In genomic region chr7:66146701-66147100, GRCh38 we compare ENCODE assay signal across 14 cellular contexts. TPM values are rescaled to one million over a fixed set of nuclear protein-coding genes. Genes with fewer than 3 reads are reported as not detected.
DNase-seq lines count a peak whose midpoint lies in the region; ATAC-seq and TF ChIP-seq lines count a peak whose summit lies in the region.
"Had no signal": no experiment of that assay in that cellular context is flagged by ENCODE, and none has a peak within 500 bp of the region (broad histone marks: within the 10 kb centered on the region; RNA-seq: fewer than 3 reads in every experiment).

No MANE protein-coding gene starts in this region.

- TF ChIP-seq POLR2A in esophagus muscularis mucosa (IDR thresholded peaks at IDR 0.05; ENCODE audit: low read depth) (no peak), gastrocnemius medialis (IDR thresholded peaks at IDR 0.05) (no peak), Peyer's patch (IDR thresholded peaks at IDR 0.05) (no peak)

- H3K27me3 ChIP-seq in PC-3 (ENCODE audit: low read length) = no peaks in the 10 kb centered on the region
- H3K27me3 ChIP-seq in esophagus muscularis mucosa = no peaks in the 10 kb centered on the region
- no peaks in the 10 kb centered on the region for H3K27me3 ChIP-seq in gastrocnemius medialis
- H3K27me3 ChIP-seq in left lung = no peaks in the 10 kb centered on the region
- no peaks in the 10 kb centered on the region for H3K27me3 ChIP-seq in Peyer's patch
- H3K27me3 ChIP-seq: pancreas had no signal

- no peak overlapping the region for H3K9ac ChIP-seq in PC-3 (ENCODE audit: low read length)

- no peak for TF ChIP-seq CTCF in PC-3 (conservative IDR thresholded peaks at IDR 0.05; ENCODE audit: low read depth, low read length)
- TF ChIP-seq CTCF in esophagus muscularis mucosa (IDR thresholded peaks at IDR 0.05) = no peak
- TF ChIP-seq CTCF in gastrocnemius medialis (IDR thresholded peaks at IDR 0.05 in 4 of 5, conservative IDR thresholded peaks at IDR 0.05 in 1 of 5) = no peak
- no peak for TF ChIP-seq CTCF in left lung (IDR thresholded peaks at IDR 0.05)
- no peak for TF ChIP-seq CTCF in Peyer's patch (IDR thresholded peaks at IDR 0.05)

- no peaks in the 10 kb centered on the region for H3K9me2 ChIP-seq in PC-3 (replicated peaks; ENCODE audit: low read length)

- no peaks in the 10 kb centered on the region for H3K27me3 Mint-ChIP-seq in stimulated activated naive CD8-positive, alpha-beta T cell treated with anti-CD3 and anti-CD28 coated beads, Interleukin-15, amount 100 ng/mL, for 72 hours

- H3F3A ChIP-seq in PC-3 (ENCODE audit: low read length, unreplicated experiment) = no peaks in the 10 kb centered on the region

- H3K9me3 ChIP-seq in PC-3 (ENCODE audit: low read length) (no peaks in the 10 kb centered on the region), esophagus muscularis mucosa (no peaks in the 10 kb centered on the region), gastrocnemius medialis (no peaks in the 10 kb centered on the region), left lung (no peaks in the 10 kb centered on the region), Peyer's patch (no peaks in the 10 kb centered on the region)
- H3K9me3 ChIP-seq: pancreas had no signal

- H3K79me2 ChIP-seq in PC-3 (ENCODE audit: low read length) = peaks cover 18% of the 10 kb centered on the region

- TSS peak; percentile 25 for BruUV-seq in PC-3 (replicated peaks; lab: Mats Ljungman, UMichigan)

- no peaks in the 10 kb centered on the region for H4K20me1 ChIP-seq in PC-3 (ENCODE audit: low read length)

- DNase-seq in GM04504 (ENCODE audit: low read depth) (peak; percentile 44), PC-3 (no peak), esophagus muscularis mucosa (ENCODE audit: extremely low spot score) (no peak), gastrocnemius medialis (no peak), left lung (no peak), Peyer's patch (no peak)
- DNase-seq in stimulated activated naive CD8-positive, alpha-beta T cell treated with anti-CD3 and anti-CD28 coated beads, Interleukin-15, amount 100 ng/mL, for 72 hours = no peak
- DNase-seq: activated naive CD4-positive, alpha-beta T cell treated with anti-CD3 and anti-CD28 coated beads for 36 hours; DMS79; effector memory CD4-positive, alpha-beta T cell; islet precursor cell; MV-4-11; pancreas had no signal

- peaks cover 21% of the 10 kb centered on the region for H3K4me1 ChIP-seq in PC-3 (ENCODE audit: insufficient read depth, low read length)
- H3K4me1 ChIP-seq in esophagus muscularis mucosa = peaks cover 39 to 89% (median 80%) of the 10 kb centered on the region in 4 donors
- peaks cover 5 to 23% of the 10 kb centered on the region in 2 donors for H3K4me1 ChIP-seq in gastrocnemius medialis
- peaks cover 15 to 49% of the 10 kb centered on the region in 2 donors for H3K4me1 ChIP-seq in left lung
- H3K4me1 ChIP-seq in Peyer's patch = peaks cover 0 to 17% (median 3%) of the 10 kb centered on the region in 4 donors

- H3K9me3 Mint-ChIP-seq in stimulated activated naive CD8-positive, alpha-beta T cell treated with anti-CD3 and anti-CD28 coated beads, Interleukin-15, amount 100 ng/mL, for 72 hours = no peaks in the 10 kb centered on the region
- H3K9me3 Mint-ChIP-seq: activated naive CD4-positive, alpha-beta T cell treated with anti-CD3 and anti-CD28 coated beads for 36 hours had no signal

- H3K27ac ChIP-seq in PC-3 (ENCODE audit: low read length) = no peak overlapping the region
- H3K27ac ChIP-seq in esophagus muscularis mucosa (replicated peaks in 1 of 4) = peak overlapping the region; percentile 56 to 71 (median 65)
- H3K27ac ChIP-seq in gastrocnemius medialis = peak overlapping the region in 3 of 4 donors; percentile 9 to 69 (median 35)
- H3K27ac ChIP-seq in left lung = no peak overlapping the region
- H3K27ac ChIP-seq in Peyer's patch = no peak overlapping the region
- H3K27ac ChIP-seq: VCaP had no signal

- H3K4me1 Mint-ChIP-seq in stimulated activated naive CD8-positive, alpha-beta T cell treated with anti-CD3 and anti-CD28 coated beads, Interleukin-15, amount 100 ng/mL, for 72 hours = peaks cover 31% of the 10 kb centered on the region

- no peak overlapping the region for H3K4me3 ChIP-seq in PC-3 (ENCODE audit: low read length)
- no peak overlapping the region for H3K4me3 ChIP-seq in esophagus muscularis mucosa
- no peak overlapping the region for H3K4me3 ChIP-seq in gastrocnemius medialis
- H3K4me3 ChIP-seq in left lung = no peak overlapping the region
- H3K4me3 ChIP-seq in Peyer's patch = no peak overlapping the region
- H3K4me3 ChIP-seq: pancreas had no signal

- H2AFZ ChIP-seq in PC-3 (ENCODE audit: low read length) = no peak overlapping the region

- TF ChIP-seq EP300 in esophagus muscularis mucosa (IDR thresholded peaks at IDR 0.05) = no peak

- intact Hi-C loops in PC-3 (cut with micrococcal nuclease) = no loop called here
- intact Hi-C loops in esophagus muscularis mucosa (cut with DNase I) = loop anchor here (10.0 kb wide), 1 partner anchor 348 kb away; no protein-coding TSS in a partner anchor
- intact Hi-C loops in gastrocnemius medialis (cut with DNase I; ENCODE audit: low total_unique reads) = loop anchor here (10.0 kb wide), 1 partner anchor 348 kb away; no protein-coding TSS in a partner anchor
- intact Hi-C loops in left lung (cut with DNase I) = no loop called here

- H3K36me3 ChIP-seq in PC-3 (ENCODE audit: low read depth, low read length) (peaks cover 60% of the 10 kb centered on the region), esophagus muscularis mucosa (peaks cover 0 to 64% (median 43%) of the 10 kb centered on the region in 4 donors), gastrocnemius medialis (peaks cover 0 to 50% of the 10 kb centered on the region in 2 donors), left lung (peaks cover 0 to 81% of the 10 kb centered on the region in 2 donors), Peyer's patch (peaks cover 0 to 47% (median 0%) of the 10 kb centered on the region in 3 donors)

- ATAC-seq in PC-3 (no peak), gastrocnemius medialis (no peak), left lung (no peak)
- ATAC-seq in stimulated activated naive CD8-positive, alpha-beta T cell treated with anti-CD3 and anti-CD28 coated beads, Interleukin-15, amount 100 ng/mL, for 72 hours = no peak
- ATAC-seq: pancreas had no signal

- WGBS in esophagus muscularis mucosa = 78% methylated on average over 5 of the region's 5 CpGs

- CTCF ChIA-PET in PC-3 (lab: Charles Lee) = no interaction called here

- no peak overlapping the region for H3K4me3 Mint-ChIP-seq in stimulated activated naive CD8-positive, alpha-beta T cell treated with anti-CD3 and anti-CD28 coated beads, Interleukin-15, amount 100 ng/mL, for 72 hours
- H3K4me3 Mint-ChIP-seq: activated naive CD4-positive, alpha-beta T cell treated with anti-CD3 and anti-CD28 coated beads for 36 hours had no signal

- H3K27ac Mint-ChIP-seq in stimulated activated naive CD8-positive, alpha-beta T cell treated with anti-CD3 and anti-CD28 coated beads, Interleukin-15, amount 100 ng/mL, for 72 hours = no peak overlapping the region
- H3K27ac Mint-ChIP-seq: activated naive CD4-positive, alpha-beta T cell treated with anti-CD3 and anti-CD28 coated beads for 36 hours had no signal

- in situ Hi-C loops in gastrocnemius medialis (cut with MboI; ENCODE audit: low sequenced_read_pairs in 4 of 4) = no loop called here

- POLR2A ChIA-PET in PC-3 (lab: Charles Lee; ENCODE audit: unreplicated experiment) = no interaction called here

- no peak overlapping the region for H3K4me2 ChIP-seq in PC-3 (ENCODE audit: low read length)

RNA-seq across cellular contexts. Expression of gene CRCP, which starts 32.1 kb away (rescaled TPM):
- total RNA-seq in PC-3 (2014; rRNA removed) (36.4 and 41.6 TPM in 2 replicates), esophagus muscularis mucosa (10 to 100 TPM; 45.9 to 61.9 (median 54.2) TPM), gastrocnemius medialis (10 to 100 TPM; 19.2 to 21.3 (median 20.4) TPM), left lung (10 to 100 TPM; 27.1 to 29.4 TPM), Peyer's patch (10 to 100 TPM; 24.7 to 67.7 (median 42.2) TPM)

RNA-seq across cellular contexts. Expression of gene TPST1, which starts 58.4 kb away (rescaled TPM):
- 12.7 and 14.4 TPM in 2 replicates for total RNA-seq in PC-3 (2014; rRNA removed)
- 10 to 100 TPM in 3 of 4 donors, 1 to 10 TPM in 1; 9.6 to 22.4 (median 14.4) TPM for total RNA-seq in esophagus muscularis mucosa
- 1 to 10 TPM; 1.4 to 3.7 (median 3.0) TPM for total RNA-seq in gastrocnemius medialis
- total RNA-seq in left lung = 10 to 100 TPM; 30.5 to 45.6 TPM
- 10 to 100 TPM in 3 of 4 donors, 1 to 10 TPM in 1; 5.4 to 58.6 (median 12.5) TPM for total RNA-seq in Peyer's patch

Comparison
In these comparisons a context has a peak if more than half of its experiments do, and no peak if none do; other contexts are left out.
1. H3K27ac ChIP-seq: peak in esophagus muscularis mucosa (4 of 4) and gastrocnemius medialis (3 of 4); none in PC-3 (single experiment), left lung (0 of 2) and Peyer's patch (0 of 4).
2. intact Hi-C loops: an anchor here in esophagus muscularis mucosa (10.0 kb wide) and gastrocnemius medialis (10.0 kb wide); none called in PC-3 and left lung.